In the genomic region with DNA sequence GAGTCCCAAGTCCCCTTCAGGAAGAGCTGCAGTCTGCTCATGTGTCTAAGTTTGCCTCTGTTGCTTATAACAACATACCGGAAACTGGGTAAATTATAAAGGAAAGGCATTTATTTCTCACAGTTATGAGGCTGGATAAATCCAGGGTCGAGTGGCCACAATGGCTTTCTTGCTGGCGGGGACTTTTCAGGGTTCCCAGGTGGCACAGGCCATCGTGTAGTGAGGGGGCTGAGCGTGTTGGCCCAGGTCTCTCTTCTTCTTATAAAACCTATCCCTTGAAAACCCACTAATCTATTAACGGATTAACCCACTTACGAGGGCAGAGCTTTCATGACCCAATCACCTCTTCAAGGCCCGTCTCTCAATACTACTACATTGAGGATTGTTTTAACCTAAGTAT, we compare ENCODE assay signal across 23 cellular contexts. TPM values are rescaled to one million over a fixed set of nuclear protein-coding genes. Genes with fewer than 3 reads are reported as not detected.
"Had no signal": no experiment of that assay in that cellular context is flagged by ENCODE, and none has a peak within 500 bp of the region (broad histone marks: within the 10 kb centered on the region; RNA-seq: fewer than 3 reads in every experiment).

No MANE protein-coding gene starts in this region.

- ATAC-seq: HepG2, Panc1 had no signal

- DNase-seq: IMR-90, KG1, MM.1S, NCI-H1092 treated with DMSO at 0.1 percent for 48 hours, NCI-H1436, NCI-H187, NCI-H2029, NCI-H2081 treated with DMSO at 0.1 percent for 48 hours, NCI-H2171, NCI-H226, NCI-H446, NCI-H510A treated with DMSO at 0.1 percent for 48 hours, NCI-H526, SHP77, SK-N-SH, SW 1271 had no signal

- H3K9me3 ChIP-seq: SK-N-SH had no signal

- H3K9ac ChIP-seq: SK-N-SH had no signal

- H3K27ac ChIP-seq: RWPE1 had no signal

RNA-seq across cellular contexts. Expression of a gene that starts 8.7 kb away (rescaled TPM):
- total RNA-seq: HepG2, HT-29, IMR-90, OCI-LY7, PC-3, SK-MEL-5 had no signal
- polyA plus RNA-seq: HepG2, IMR-90, SK-N-SH had no signal
